7 cellular contexts compared by ENCODE assay signal in the genomic region with DNA sequence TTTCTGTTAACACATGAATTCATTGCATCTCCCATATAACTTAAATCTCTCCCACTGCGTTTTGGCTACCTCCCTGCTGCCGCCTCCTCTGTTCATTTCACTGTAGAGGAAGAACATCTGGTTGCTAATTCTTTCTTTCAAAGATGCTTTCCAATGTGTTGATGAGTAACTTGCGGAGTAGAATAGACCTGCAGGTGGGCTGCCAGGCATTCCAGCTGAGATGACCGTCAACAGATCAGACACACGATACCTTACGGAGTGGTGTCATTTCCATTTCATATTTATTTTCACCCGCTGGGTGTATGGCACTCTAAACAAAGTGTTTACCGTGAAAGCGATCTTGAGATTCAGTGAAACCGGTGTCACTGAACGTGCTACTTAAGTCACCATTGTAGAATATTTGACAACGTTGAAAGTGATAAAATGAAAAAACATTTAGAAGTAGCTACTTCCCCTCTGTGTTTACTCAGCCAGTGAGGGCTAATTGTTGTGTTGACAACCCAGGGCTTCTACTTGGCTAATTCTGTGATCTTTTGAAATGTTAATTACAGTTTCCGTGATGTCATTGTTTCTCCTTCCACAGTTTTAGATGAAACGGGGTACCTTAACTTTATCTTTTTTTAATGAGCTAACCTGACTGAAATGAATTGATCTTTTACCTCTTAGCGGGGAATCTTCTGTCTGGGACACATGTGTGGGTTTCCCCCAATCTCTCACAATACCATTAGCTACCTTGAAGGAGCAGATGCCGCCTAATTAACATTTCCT.
A peak's percentile ranks its signal among the peaks of the same experiment; 100 is the strongest.
DNase-seq lines count a peak whose midpoint lies in the region; ATAC-seq lines count a peak whose summit lies in the region.

No MANE protein-coding gene starts in this region.

- peaks cover 14% of the 10 kb centered on the region for H3K4me1 ChIP-seq in neuron (ENCODE audit: insufficient read depth, low read length)

- H3K27ac Mint-ChIP-seq in central memory CD8-positive, alpha-beta T cell (ENCODE audit: low read depth): peak overlapping the region; percentile 63

- peak overlapping the region; percentile 32 for H3K4me3 ChIP-seq in neuron (ENCODE audit: low read length)

- ATAC-seq in GM18909 (IDR thresholded peaks at IDR 0.05; ENCODE audit: poor library complexity, unreplicated experiment) (peak; percentile 56), HG03457 (IDR thresholded peaks at IDR 0.05; ENCODE audit: unreplicated experiment) (peak; percentile 62)
- no peak for ATAC-seq in central memory CD8-positive, alpha-beta T cell (replicated peaks; ENCODE audit: extremely low read depth, poor library complexity, severe bottlenecking)

- H3K9me3 Mint-ChIP-seq in central memory CD8-positive, alpha-beta T cell: no peaks in the 10 kb centered on the region

- H2AFZ ChIP-seq in neuron (ENCODE audit: low read depth, low read length): peak overlapping the region; percentile 48

- DNase-seq in central memory CD8-positive, alpha-beta T cell (ENCODE audit: low spot score in 2 of 2): no peak
- no peak for DNase-seq in NCI-H774 (lab: John Stamatoyannopoulos, UW)
- DNase-seq in HK-2 (ENCODE audit: unreplicated experiment): no peak
- DNase-seq in A172 (ENCODE audit: low spot score): no peak

- no peaks in the 10 kb centered on the region for H3K9me3 ChIP-seq in neuron (ENCODE audit: low read length)

- H3K4me1 Mint-ChIP-seq in central memory CD8-positive, alpha-beta T cell: no peaks in the 10 kb centered on the region

- H3K27me3 ChIP-seq in neuron (ENCODE audit: insufficient read depth, low read length): no peaks in the 10 kb centered on the region

- peak overlapping the region; percentile 17 for H3K4me3 Mint-ChIP-seq in central memory CD8-positive, alpha-beta T cell

- H3K27me3 Mint-ChIP-seq in central memory CD8-positive, alpha-beta T cell: no peaks in the 10 kb centered on the region

- H3K36me3 Mint-ChIP-seq in central memory CD8-positive, alpha-beta T cell (ENCODE audit: insufficient read depth): peaks cover 2% of the 10 kb centered on the region

- H3K36me3 ChIP-seq in neuron (ENCODE audit: insufficient read depth, low read length): no peaks in the 10 kb centered on the region
